ENCODE assay signal across 9 cellular contexts in genomic region chr6:170295519-170296422, GRCh38. TPM values are rescaled to one million over a fixed set of nuclear protein-coding genes. Genes with fewer than 3 reads are reported as not detected.
A peak's percentile ranks its signal among the peaks of the same experiment; 100 is the strongest.
DNase-seq lines count a peak whose midpoint lies in the region; ATAC-seq and TF ChIP-seq lines count a peak whose summit lies in the region.
"Had no signal": no experiment of that assay in that cellular context is flagged by ENCODE, and none has a peak within 500 bp of the region (broad histone marks: within the 10 kb centered on the region; RNA-seq: fewer than 3 reads in every experiment).

No MANE protein-coding gene starts in this region.

- H3K36me3 ChIP-seq in neutrophil, result no peaks in the 10 kb centered on the region

- H3K36me3 Mint-ChIP-seq in activated CD8-positive, alpha-beta T cell treated with anti-CD3 and anti-CD28 coated beads for 36 hours (ENCODE audit: low read depth), result no peaks in the 10 kb centered on the region

- peaks cover 58% of the 10 kb centered on the region for H3K27me3 Mint-ChIP-seq in activated CD8-positive, alpha-beta T cell treated with anti-CD3 and anti-CD28 coated beads for 36 hours

- no peak overlapping the region for H3K27ac ChIP-seq in neutrophil

- peaks cover 100% of the 10 kb centered on the region for H3K27me3 ChIP-seq in neutrophil

- intact Hi-C loops in activated CD8-positive, alpha-beta T cell treated with anti-CD3 and anti-CD28 coated beads for 36 hours (cut with micrococcal nuclease), result no loop called here

- no peaks in the 10 kb centered on the region for H3K9me3 ChIP-seq in neutrophil

- H3K9me3 Mint-ChIP-seq in activated CD8-positive, alpha-beta T cell treated with anti-CD3 and anti-CD28 coated beads for 36 hours, result peaks cover 1% of the 10 kb centered on the region

- peak; percentile 23 for DNase-seq in ELR (ENCODE audit: low read depth)
- peak; percentile 49 for DNase-seq in LoVo (ENCODE audit: low spot score)
- peak; percentile 71 for DNase-seq in activated CD8-positive, alpha-beta T cell treated with anti-CD3 and anti-CD28 coated beads for 36 hours
- no peak for DNase-seq in fibroblast of the aortic adventitia (ENCODE audit: low read depth)
- DNase-seq in MV-4-11 (lab: John Stamatoyannopoulos, UW), result no peak

- peaks cover 21 to 45% of the 10 kb centered on the region in 2 experiments for H3K4me1 ChIP-seq in neutrophil (ENCODE audit: control insufficient read depth in 1 of 2, insufficient read depth in 1 of 2, low read depth in 1 of 2, low read length in 1 of 2)

- TF ChIP-seq CTCF in activated CD8-positive, alpha-beta T cell treated with anti-CD3 and anti-CD28 coated beads for 36 hours (IDR thresholded peaks at IDR 0.05), result no peak
- TF ChIP-seq CTCF in fibroblast of the aortic adventitia (IDR thresholded peaks at IDR 0.05; ENCODE audit: insufficient read depth, low read length), result no peak
- TF ChIP-seq CTCF in neutrophil (IDR thresholded peaks at IDR 0.05), result no peak

- H3K4me3 ChIP-seq in fibroblast of the aortic adventitia (ENCODE audit: low read depth, low read length), result peak overlapping the region; percentile 47
- H3K4me3 ChIP-seq in neutrophil (ENCODE audit: low read depth in 1 of 2, low read length in 1 of 2), result peak overlapping the region; percentile 29 to 58

- peak overlapping the region; percentile 55 for H3K4me3 Mint-ChIP-seq in activated CD8-positive, alpha-beta T cell treated with anti-CD3 and anti-CD28 coated beads for 36 hours

- CTCF ChIA-PET in activated CD8-positive, alpha-beta T cell treated with anti-CD3 and anti-CD28 coated beads for 36 hours (lab: Charles Lee), result interaction anchor here (0.6 kb wide), 1 partner anchor 1044 kb away, joined by 3 read pairs; no protein-coding TSS in a partner anchor

- POLR2A ChIA-PET in activated CD8-positive, alpha-beta T cell treated with anti-CD3 and anti-CD28 coated beads for 36 hours (lab: Charles Lee), result no interaction called here

- no peak overlapping the region for H3K27ac Mint-ChIP-seq in activated CD8-positive, alpha-beta T cell treated with anti-CD3 and anti-CD28 coated beads for 36 hours

- ATAC-seq in GM21717 (IDR thresholded peaks at IDR 0.05; ENCODE audit: unreplicated experiment) (peak; percentile 62), HG02840 (IDR thresholded peaks at IDR 0.05; ENCODE audit: low FRiP score, unreplicated experiment) (no peak)
- peak; percentile 46 for ATAC-seq in activated CD8-positive, alpha-beta T cell treated with anti-CD3 and anti-CD28 coated beads for 36 hours

- peaks cover 36% of the 10 kb centered on the region for H3K4me1 Mint-ChIP-seq in activated CD8-positive, alpha-beta T cell treated with anti-CD3 and anti-CD28 coated beads for 36 hours (ENCODE audit: low read depth)

RNA-seq across cellular contexts. Expression of gene DLL1, which starts 4.9 kb away (rescaled TPM):
- total RNA-seq in activated CD8-positive, alpha-beta T cell treated with anti-CD3 and anti-CD28 coated beads for 36 hours, result 1 to 10 TPM; 1.9 to 2.4 TPM
- total RNA-seq in fibroblast of the aortic adventitia (ENCODE audit: low replicate concordance), result 0.09 and 4.9 TPM in 2 replicates
- total RNA-seq: T-helper 2 cell treated with Interferon-gamma antibody and Interleukin-4, amounts not matched to agents 100 ng/mL and 5 ng/mL, for 36 hours had no signal

RNA-seq across cellular contexts. Expression of gene FAM120B, which starts 10.8 kb away (rescaled TPM):
- 10 to 100 TPM; 19.0 to 19.5 TPM for total RNA-seq in activated CD8-positive, alpha-beta T cell treated with anti-CD3 and anti-CD28 coated beads for 36 hours
- total RNA-seq in fibroblast of the aortic adventitia (ENCODE audit: low replicate concordance), result 20.4 and 29.4 TPM in 2 replicates

Comparison
In these comparisons a context has a peak if more than half of its experiments do, and no peak if none do; other contexts are left out.
1. DNase-seq: peak in ELR (single experiment), LoVo (single experiment) and activated CD8-positive, alpha-beta T cell treated with anti-CD3 and anti-CD28 coated beads for 36 hours (single experiment); none in fibroblast of the aortic adventitia (single experiment) and MV-4-11 (single experiment).